Comparison of ENCODE assay signal across 21 cellular contexts in genomic region chr1:171897304-171897703, GRCh38.
"Had no signal": no experiment of that assay in that cellular context is flagged by ENCODE, and none has a peak within 500 bp of the region (broad histone marks: within the 10 kb centered on the region; RNA-seq: fewer than 3 reads in every experiment).

No MANE protein-coding gene starts in this region.

- H3K27ac Mint-ChIP-seq: IgD-negative memory B cell had no signal

- H3K9me3 ChIP-seq: SJSA1 had no signal

- DNase-seq: Kasumi-1, MM.1S, NCI-H1092 treated with DMSO at 0.1 percent for 48 hours, NCI-H1436, NCI-H1694, NCI-H187 treated with DMSO at 0.1 percent for 48 hours, NCI-H2029 treated with DMSO at 0.1 percent for 48 hours, NCI-H2171 treated with DMSO at 0.1 percent for 48 hours, NCI-H345, NCI-H446 treated with DMSO at 0.1 percent for 48 hours, NCI-H510A treated with DMSO at 0.1 percent for 48 hours, NCI-H526, Right ventricle myocardium superior, RPMI8226, SIG-M5 had no signal

- H3K4me3 ChIP-seq: K562, SJSA1, SK-N-MC had no signal

- H3K27me3 Mint-ChIP-seq: IgD-negative memory B cell had no signal

- H3K4me2 ChIP-seq: KMS-11 had no signal

- H3K27me3 ChIP-seq: SJSA1 had no signal

- H3K36me3 ChIP-seq: SJSA1 had no signal

- H3K9ac ChIP-seq: KMS-11 had no signal

- H3K4me3 Mint-ChIP-seq: IgD-negative memory B cell had no signal

- H3K4me1 ChIP-seq: SJSA1 had no signal

- H3K27ac ChIP-seq: HL-60, KMS-11, SJSA1, SK-N-MC had no signal
